ENCODE assay signal across 20 cellular contexts in the genomic region with DNA sequence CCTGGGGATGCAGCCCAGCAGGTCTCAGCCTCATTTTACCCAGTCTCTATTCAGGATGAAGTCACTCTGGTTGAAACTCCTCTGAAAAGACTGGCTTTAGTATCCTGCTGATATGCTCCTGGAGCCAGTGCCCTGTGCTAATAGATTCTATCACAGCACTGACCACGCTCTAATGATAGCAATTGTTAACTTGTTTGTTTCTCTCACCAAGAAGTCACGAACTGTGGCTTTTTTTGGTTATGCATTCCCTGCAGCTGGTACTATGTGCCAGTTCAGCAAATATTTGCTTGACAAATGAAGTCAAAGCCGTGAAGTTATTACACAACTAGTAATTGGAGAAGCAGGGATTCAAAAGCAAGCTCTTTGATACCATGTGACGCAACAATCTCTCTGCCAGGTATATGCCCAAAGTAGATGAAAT.
DNase-seq lines count a peak whose midpoint lies in the region; ATAC-seq and TF ChIP-seq lines count a peak whose summit lies in the region.
"Had no signal": no experiment of that assay in that cellular context is flagged by ENCODE, and none has a peak within 500 bp of the region (broad histone marks: within the 10 kb centered on the region; RNA-seq: fewer than 3 reads in every experiment).

No MANE protein-coding gene starts in this region.

- H3K18ac ChIP-seq in neuronal stem cell (ENCODE audit: low read length) = no peak overlapping the region

- H2BK15ac ChIP-seq in neuronal stem cell (ENCODE audit: low read length) = no peak overlapping the region

- H3K4me1 ChIP-seq in HUES48 (ENCODE audit: control insufficient read depth, insufficient read depth, low read length) = peaks cover 8% of the 10 kb centered on the region
- peaks cover 5 to 6% of the 10 kb centered on the region in 2 donors for H3K4me1 ChIP-seq in neuronal stem cell (ENCODE audit: control insufficient read depth in 2 of 2, insufficient read depth in 1 of 2, low read depth in 1 of 2, low read length in 2 of 2)
- H3K4me1 ChIP-seq: gastroesophageal sphincter, spleen had no signal

- no peaks in the 10 kb centered on the region for H3K36me3 Mint-ChIP-seq in WTC11
- no peaks in the 10 kb centered on the region for H3K36me3 Mint-ChIP-seq in stimulated activated memory B cell treated with anti-CD40 and anti-IgM and Interleukin-4, amounts not matched to agents 10 μg/mL and 1 μg/mL and 100 μg/mL, for 72 hours
- H3K36me3 Mint-ChIP-seq: activated naive CD4-positive, alpha-beta T cell treated with anti-CD3 and anti-CD28 coated beads, Interleukin-2, amount 50 U/mL, for 72 hours had no signal

- H3K4me3 ChIP-seq in HUES48 (ENCODE audit: low read depth, low read length) (no peak overlapping the region), neuronal stem cell (ENCODE audit: low read length in 2 of 2) (no peak overlapping the region)
- H3K4me3 ChIP-seq: gastroesophageal sphincter, spleen had no signal

- no peak overlapping the region for H3K4me3 Mint-ChIP-seq in WTC11
- H3K4me3 Mint-ChIP-seq in stimulated activated memory B cell treated with anti-CD40 and anti-IgM and Interleukin-4, amounts not matched to agents 10 μg/mL and 1 μg/mL and 100 μg/mL, for 72 hours = no peak overlapping the region
- H3K4me3 Mint-ChIP-seq: activated CD4-positive, alpha-beta T cell treated with anti-CD3 and anti-CD28 coated beads for 36 hours; T-helper 2 cell treated with Interferon-gamma antibody and Interleukin-4, amounts not matched to agents 5 μg/mL and 100 μg/mL, for 36 hours had no signal

- H3K4me1 Mint-ChIP-seq in WTC11 = peaks cover 16% of the 10 kb centered on the region
- H3K4me1 Mint-ChIP-seq in stimulated activated memory B cell treated with anti-CD40 and anti-IgM and Interleukin-4, amounts not matched to agents 10 μg/mL and 1 μg/mL and 100 μg/mL, for 72 hours = no peaks in the 10 kb centered on the region
- H3K4me1 Mint-ChIP-seq: activated CD4-positive, alpha-beta T cell treated with anti-CD3 and anti-CD28 coated beads for 36 hours had no signal

- no peak overlapping the region for H2AK5ac ChIP-seq in neuronal stem cell (ENCODE audit: low read depth, low read length)

- H3K14ac ChIP-seq in neuronal stem cell (ENCODE audit: low read length) = no peak overlapping the region

- H3K27me3 ChIP-seq in HUES48 (ENCODE audit: control insufficient read depth, insufficient read depth, low read length) (no peaks in the 10 kb centered on the region), neuronal stem cell (ENCODE audit: control insufficient read depth in 3 of 3, insufficient read depth in 3 of 3, low read depth in 1 of 3, low read length in 3 of 3) (no peaks in the 10 kb centered on the region)
- H3K27me3 ChIP-seq: gastroesophageal sphincter, spleen had no signal

- peak; percentile 66 for DNase-seq in NCI-H2029 treated with DMSO at 0.1 percent for 48 hours (lab: John Stamatoyannopoulos, UW)
- DNase-seq in WTC11 (ENCODE audit: low spot score) = no peak
- no peak for DNase-seq in neuronal stem cell (ENCODE audit: low spot score)
- no peak for DNase-seq in amniotic stem cell (lab: John Stamatoyannopoulos, UW)
- DNase-seq in NK-92 (lab: John Stamatoyannopoulos, UW; ENCODE audit: unreplicated experiment) = no peak
- DNase-seq: activated CD4-positive, alpha-beta T cell treated with anti-CD3 and anti-CD28 coated beads for 36 hours; activated T-cell treated with anti-CD3 and anti-CD28 coated beads for 4 hours; caudate nucleus; DMS79; Kasumi-1; NCI-H82; nucleus accumbens; spleen; substantia nigra had no signal

- no peaks in the 10 kb centered on the region; the same call in 1 of the 2 replicates for H3K27me3 Mint-ChIP-seq in WTC11 (ENCODE audit: low read depth)
- no peaks in the 10 kb centered on the region for H3K27me3 Mint-ChIP-seq in stimulated activated memory B cell treated with anti-CD40 and anti-IgM and Interleukin-4, amounts not matched to agents 10 μg/mL and 1 μg/mL and 100 μg/mL, for 72 hours
- H3K27me3 Mint-ChIP-seq: activated CD4-positive, alpha-beta T cell treated with anti-CD3 and anti-CD28 coated beads for 36 hours had no signal

- no peak overlapping the region for H2BK120ac ChIP-seq in neuronal stem cell (ENCODE audit: low read depth, low read length)

- H3K27ac Mint-ChIP-seq in WTC11 = 0 out of 2 replicates have a peak overlapping the region, but pooled peaks have one; percentile 36
- no peak overlapping the region for H3K27ac Mint-ChIP-seq in stimulated activated memory B cell treated with anti-CD40 and anti-IgM and Interleukin-4, amounts not matched to agents 10 μg/mL and 1 μg/mL and 100 μg/mL, for 72 hours
- H3K27ac Mint-ChIP-seq: activated CD4-positive, alpha-beta T cell treated with anti-CD3 and anti-CD28 coated beads for 36 hours; activated naive CD4-positive, alpha-beta T cell treated with anti-CD3 and anti-CD28 coated beads, Interleukin-2, amount 50 U/mL, for 72 hours; T-helper 2 cell treated with Interferon-gamma antibody and Interleukin-4, amounts not matched to agents 5 μg/mL and 100 μg/mL, for 36 hours had no signal

- H4K91ac ChIP-seq in neuronal stem cell (ENCODE audit: low read depth, low read length, poor library complexity) = no peak overlapping the region

- no peak overlapping the region for H3K23ac ChIP-seq in neuronal stem cell (ENCODE audit: low read depth, low read length, poor library complexity)

- no peaks in the 10 kb centered on the region for H3K36me3 ChIP-seq in HUES48 (ENCODE audit: control insufficient read depth, insufficient read depth, low read length)
- no peaks in the 10 kb centered on the region for H3K36me3 ChIP-seq in neuronal stem cell (replicated peaks in 1 of 2; ENCODE audit: control insufficient read depth in 2 of 2, insufficient read depth in 2 of 2, low read length in 2 of 2)
- H3K36me3 ChIP-seq: gastroesophageal sphincter, spleen had no signal

- H3K9ac ChIP-seq in HUES48 (ENCODE audit: low read depth, low read length) = no peak overlapping the region
- H3K9ac ChIP-seq in neuronal stem cell (ENCODE audit: low read depth, low read length, poor library complexity) = no peak overlapping the region

- H3K4ac ChIP-seq in neuronal stem cell (ENCODE audit: low read length) = no peak overlapping the region

- H4K8ac ChIP-seq in neuronal stem cell (ENCODE audit: low read depth, low read length) = no peak overlapping the region

- H3K4me2 ChIP-seq in neuronal stem cell (ENCODE audit: insufficient read depth, low read length, poor library complexity, severe bottlenecking) = no peak overlapping the region

- H3K9me3 ChIP-seq in HUES48 (ENCODE audit: control insufficient read depth, insufficient read depth, low read length) (no peaks in the 10 kb centered on the region), neuronal stem cell (replicated peaks in 1 of 2; ENCODE audit: control insufficient read depth in 2 of 2, insufficient read depth in 1 of 2, low read depth in 1 of 2, low read length in 2 of 2) (no peaks in the 10 kb centered on the region)
- H3K9me3 ChIP-seq: gastroesophageal sphincter had no signal

- H3K79me1 ChIP-seq in neuronal stem cell (ENCODE audit: low read depth, low read length) = no peaks in the 10 kb centered on the region

- CTCF ChIA-PET in WTC11 (lab: Charles Lee) = no interaction called here

- peak overlapping the region; percentile 1 for H2AFZ ChIP-seq in neuronal stem cell (ENCODE audit: low read length)

- POLR2A ChIA-PET in WTC11 (lab: Charles Lee) = no interaction called here

- no peaks in the 10 kb centered on the region for H3K9me3 Mint-ChIP-seq in WTC11
- H3K9me3 Mint-ChIP-seq in stimulated activated memory B cell treated with anti-CD40 and anti-IgM and Interleukin-4, amounts not matched to agents 10 μg/mL and 1 μg/mL and 100 μg/mL, for 72 hours = peaks cover 8% of the 10 kb centered on the region

- no peak overlapping the region for H2BK12ac ChIP-seq in neuronal stem cell (ENCODE audit: low read length)

- no peak overlapping the region for H2BK5ac ChIP-seq in neuronal stem cell (ENCODE audit: low read length)

- no CpG with 5 or more reads among the region's 4 CpGs for WGBS in neuronal stem cell (ENCODE audit: extremely low coverage in 2 of 2, insufficient read length in 2 of 2, insufficient replicate concordance in 1 of 2), 2 donors

- peak overlapping the region; percentile 59 for H3K27ac ChIP-seq in HUES48 (ENCODE audit: low read depth, low read length)
- peak overlapping the region; percentile 13 for H3K27ac ChIP-seq in neuronal stem cell (replicated peaks; ENCODE audit: low read length)
- H3K27ac ChIP-seq: gastroesophageal sphincter, spleen had no signal

- peak; percentile 74 for ATAC-seq in WTC11
- ATAC-seq in GM19328 (IDR thresholded peaks at IDR 0.05; ENCODE audit: unreplicated experiment) = no peak
- ATAC-seq in stimulated activated memory B cell treated with anti-CD40 and anti-IgM and Interleukin-4, amounts not matched to agents 10 μg/mL and 1 μg/mL and 100 μg/mL, for 72 hours = no peak
- ATAC-seq: activated CD4-positive, alpha-beta T cell treated with anti-CD3 and anti-CD28 coated beads for 36 hours; activated naive CD4-positive, alpha-beta T cell treated with anti-CD3 and anti-CD28 coated beads, Interleukin-2, amount 50 U/mL, for 72 hours; gastroesophageal sphincter had no signal

- no peak for TF ChIP-seq CTCF in WTC11 (IDR thresholded peaks at IDR 0.05)

TF ChIP-seq in WTC11, 78 proteins besides CTCF, POLR2A, EP300 and RAD21:
- TF ChIP-seq OVOL2 (CRISPR knock-in tag; IDR thresholded peaks at IDR 0.05; ENCODE audit: borderline replicate concordance) (no peak), ZNF423 (CRISPR knock-in tag; IDR thresholded peaks at IDR 0.05) (peak; percentile 24; the same call in 1 of the 2 replicates)
